Comparison of ENCODE assay signal across 8 cellular contexts in genomic region chr5:62412549-62413329, GRCh38. TPM values are rescaled to one million over a fixed set of nuclear protein-coding genes. Genes with fewer than 3 reads are reported as not detected.
DNase-seq lines count a peak whose midpoint lies in the region; ATAC-seq and TF ChIP-seq lines count a peak whose summit lies in the region.

Gene IPO11 (plus strand): TSS chr5:62412763. CDS start chr5:62437280, 24,517 bp downstream.

- CTCF ChIA-PET in CD8-positive, alpha-beta memory T cell (lab: Charles Lee): interaction anchor here (1.9 kb wide), 1 partner anchor 9 kb away, joined by 8 read pairs; the partner anchor contains the start of gene DIMT1

- H3K27ac ChIP-seq in CD8-positive, alpha-beta memory T cell (ENCODE audit: low read depth, low read length): peak within 1 kb of the TSS; percentile 77
- H3K27ac ChIP-seq in lower lobe of right lung: peak within 1 kb of the TSS; percentile 79

- intact Hi-C loops in lower lobe of right lung (cut with DNase I): no loop called here

- no peaks in the 10 kb centered on the region for H3K36me3 ChIP-seq in CD8-positive, alpha-beta memory T cell (ENCODE audit: insufficient read depth, low read length)
- H3K36me3 ChIP-seq in lower lobe of right lung: peaks cover 4% of the 10 kb centered on the region

- H3K4me1 ChIP-seq in CD8-positive, alpha-beta memory T cell (ENCODE audit: insufficient read depth, low read length): peaks cover 15% of the 10 kb centered on the region
- peaks cover 15% of the 10 kb centered on the region for H3K4me1 ChIP-seq in lower lobe of right lung

- H3K4me3 Mint-ChIP-seq in CD8-positive, alpha-beta memory T cell: peak within 1 kb of the TSS; percentile 85 to 95 (median 90)

- no peaks in the 10 kb centered on the region for H3K9me3 Mint-ChIP-seq in CD8-positive, alpha-beta memory T cell

- POLR2A ChIA-PET in CD8-positive, alpha-beta memory T cell (lab: Charles Lee): interaction anchor here (0.6 to 3.7 kb wide), 3 partner anchors 10 to 93 kb away, joined by 3 to 38 read pairs (median 3); partner anchors contain the start of gene DIMT1

- peak within 1 kb of the TSS; percentile 84 for H3K4me3 ChIP-seq in CD8-positive, alpha-beta memory T cell (ENCODE audit: low read length)
- peak within 1 kb of the TSS; percentile 77 for H3K4me3 ChIP-seq in lower lobe of right lung

- no peaks in the 10 kb centered on the region for H3K27me3 ChIP-seq in CD8-positive, alpha-beta memory T cell (ENCODE audit: insufficient read depth, low read length, poor library complexity, severe bottlenecking)
- no peaks in the 10 kb centered on the region for H3K27me3 ChIP-seq in lower lobe of right lung (ENCODE audit: low read depth)

- peaks cover 20 to 38% (median 30%) of the 10 kb centered on the region in 3 donors for H3K4me1 Mint-ChIP-seq in CD8-positive, alpha-beta memory T cell

- peak within 1 kb of the TSS; percentile 85 to 96 (median 91) for H3K27ac Mint-ChIP-seq in CD8-positive, alpha-beta memory T cell

- peak; percentile 96 to 99 (median 98) for DNase-seq in CD8-positive, alpha-beta memory T cell
- DNase-seq in HS-5 (ENCODE audit: low read depth): peak; percentile 97
- peak; percentile 98 for DNase-seq in NK-92 treated with Interleukin-12 subunit alpha and Interleukin-12 subunit beta, amount 100 ng/mL, for 24 hours (lab: John Stamatoyannopoulos, UW)
- DNase-seq in activated CD8-positive, alpha-beta memory T cell treated with anti-CD3 and anti-CD28 coated beads for 24 hours: peak; percentile 99
- DNase-seq in effector CD4-positive, alpha-beta T cell: peak; percentile 97
- peak; percentile 98 for DNase-seq in lower lobe of right lung
- DNase-seq in stimulated activated CD4-positive, alpha-beta T cell treated with anti-CD3 and anti-CD28 coated beads, TNF-alpha, amount 100 ng/mL, for 24 hours (ENCODE audit: low read depth in 3 of 3): peak; percentile 96 to 99 (median 98)

- TF ChIP-seq CTCF in lower lobe of right lung (IDR thresholded peaks at IDR 0.05): no peak

- H3K36me3 Mint-ChIP-seq in CD8-positive, alpha-beta memory T cell: peaks cover 0 to 12% (median 4%) of the 10 kb centered on the region in 3 donors

- ATAC-seq in GM19468 (IDR thresholded peaks at IDR 0.05; ENCODE audit: extremely low read depth, unreplicated experiment) (peak; percentile 90), lower lobe of right lung (peak; percentile 99 to 100)

- H3K9me3 ChIP-seq in CD8-positive, alpha-beta memory T cell (ENCODE audit: low read length): no peaks in the 10 kb centered on the region
- no peaks in the 10 kb centered on the region for H3K9me3 ChIP-seq in lower lobe of right lung

- no peaks in the 10 kb centered on the region for H3K27me3 Mint-ChIP-seq in CD8-positive, alpha-beta memory T cell

RNA-seq across cellular contexts. Expression of gene IPO11, which starts in this region (rescaled TPM):
- 10 to 100 TPM; 70.0 to 74.7 TPM for total RNA-seq in CD8-positive, alpha-beta memory T cell
- polyA plus RNA-seq in CD8-positive, alpha-beta memory T cell: 9.9 TPM
- total RNA-seq in lower lobe of right lung: 30.4 TPM

Comparison
In these comparisons a context has a peak if more than half of its experiments do, and no peak if none do; other contexts are left out.
1. Peak in every context shown above with its lines: DNase-seq, ATAC-seq, H3K4me3 ChIP-seq and H3K27ac ChIP-seq.